8 cellular contexts compared by ENCODE assay signal in the genomic region with DNA sequence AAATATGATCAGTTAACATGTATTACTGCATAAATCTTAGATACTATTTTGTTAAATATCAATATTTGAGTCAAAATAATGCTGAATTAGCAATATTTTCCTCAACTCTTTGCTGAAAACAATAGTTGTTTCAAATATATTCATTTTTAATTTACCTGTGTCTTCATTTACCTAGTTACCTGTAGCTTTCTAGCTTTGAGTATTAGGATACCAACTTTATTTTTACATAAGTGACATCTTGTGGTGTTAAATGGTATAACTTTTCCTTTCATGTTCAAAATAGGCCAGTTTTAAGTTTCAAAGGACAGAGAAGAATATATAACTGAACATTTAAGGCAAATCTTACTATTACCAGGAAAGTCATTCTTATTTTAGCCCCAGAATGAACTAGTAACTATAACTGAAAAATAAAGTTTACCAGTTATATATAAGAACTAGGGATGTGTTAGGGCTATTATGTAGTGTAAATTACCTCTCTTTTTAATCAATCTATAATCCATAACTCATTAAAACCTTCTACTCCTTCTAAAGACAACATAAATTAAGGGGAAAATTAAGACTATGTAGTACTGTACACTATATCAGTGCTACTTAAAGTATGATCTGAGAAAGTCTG. TPM values are rescaled to one million over a fixed set of nuclear protein-coding genes. Genes with fewer than 3 reads are reported as not detected.
A peak's percentile ranks its signal among the peaks of the same experiment; 100 is the strongest.
DNase-seq lines count a peak whose midpoint lies in the region; ATAC-seq and TF ChIP-seq lines count a peak whose summit lies in the region.

No MANE protein-coding gene starts in this region.

- H3K4me3 ChIP-seq in spleen = no peak overlapping the region

- no peaks in the 10 kb centered on the region for H3K27me3 ChIP-seq in spleen (replicated peaks in 1 of 7)

- H3K36me3 ChIP-seq in spleen = peaks cover 0 to 29% (median 14%) of the 10 kb centered on the region in 6 donors

- no peak for TF ChIP-seq POLR2A in spleen (IDR thresholded peaks at IDR 0.05)

- no peaks in the 10 kb centered on the region for H3K9me3 ChIP-seq in spleen

- peak; percentile 40 for DNase-seq in NCI-H2107 treated with DMSO at 0.1 percent for 48 hours (lab: John Stamatoyannopoulos, UW; ENCODE audit: unreplicated experiment)
- DNase-seq in NCI-H2107 (lab: John Stamatoyannopoulos, UW) = no peak
- DNase-seq in NCI-H69 (lab: John Stamatoyannopoulos, UW) = peak; percentile 49
- DNase-seq in spleen = no peak
- no peak for DNase-seq in stimulated activated CD4-positive, alpha-beta T cell treated with anti-CD3 and anti-CD28 coated beads, Interleukin-12 subunit alpha, Interleukin-12 subunit beta, amount 100 ng/mL, for 4 hours
- no peak for DNase-seq in anterior cingulate cortex (lab: John Stamatoyannopoulos, UW)

- peaks cover 5 to 29% (median 18%) of the 10 kb centered on the region in 6 donors for H3K4me1 ChIP-seq in spleen

- TF ChIP-seq CTCF in spleen (IDR thresholded peaks at IDR 0.05 in 8 of 11, conservative IDR thresholded peaks at IDR 0.05 in 3 of 11) = peak; percentile 32 to 73 (median 56)

- intact Hi-C loops in spleen (cut with DNase I; ENCODE audit: low total_unique reads) = no loop called here

- peak; percentile 37 for ATAC-seq in esophagus mucosa
- ATAC-seq in GM21447 (IDR thresholded peaks at IDR 0.05; ENCODE audit: unreplicated experiment) = no peak

- H3K27ac ChIP-seq in spleen = peak overlapping the region in 2 of 8 donors; percentile 19 to 58

RNA-seq across cellular contexts. Expression of a gene that starts 25.3 kb away (rescaled TPM):
- total RNA-seq in esophagus mucosa (31.5 TPM), spleen (10 to 100 TPM; 47.0 to 76.2 (median 49.1) TPM)
- polyA plus RNA-seq in spleen = 10 to 100 TPM; 27.9 to 38.7 (median 33.1) TPM

Comparison
In these comparisons a context has a peak if more than half of its experiments do, and no peak if none do; other contexts are left out.
1. DNase-seq: peak in NCI-H2107 treated with DMSO at 0.1 percent for 48 hours (single experiment) and NCI-H69 (single experiment); none in NCI-H2107 (single experiment), spleen (single experiment), stimulated activated CD4-positive, alpha-beta T cell treated with anti-CD3 and anti-CD28 coated beads, Interleukin-12 subunit alpha, Interleukin-12 subunit beta, amount 100 ng/mL, for 4 hours (single experiment) and anterior cingulate cortex (0 of 58).